In the genomic region with DNA sequence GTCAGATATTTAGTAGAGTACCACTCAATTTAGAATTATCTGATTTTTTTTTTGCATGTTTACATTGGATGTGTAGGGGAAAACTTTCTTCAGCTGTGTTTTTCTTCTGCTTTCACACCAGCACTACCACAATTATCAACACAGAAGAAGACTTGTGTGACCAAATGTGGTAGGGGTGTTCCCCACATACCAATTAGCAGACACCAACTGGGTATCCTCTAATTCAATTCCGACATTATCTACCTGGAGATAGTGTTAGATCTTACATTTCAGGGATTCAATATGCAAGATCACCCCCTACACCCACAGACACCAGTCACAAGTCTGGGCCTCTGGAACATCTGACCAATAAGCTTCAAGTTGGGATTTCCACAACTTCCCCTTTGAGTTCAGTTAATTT, we compare ENCODE assay signal across 1 cellular context.
TF ChIP-seq lines count a peak whose summit lies in the region.

No MANE protein-coding gene starts in this region.

TF ChIP-seq in GM12878, 131 proteins besides CTCF, POLR2A, EP300 and RAD21:
- no peak for TF ChIP-seq CBFB (IDR thresholded peaks at IDR 0.05; ENCODE audit: low read depth)
- peak; percentile 73; the same call in 1 of the 2 replicates for TF ChIP-seq MTA2 (IDR thresholded peaks at IDR 0.05; ENCODE audit: low read depth)
